In the genomic region with DNA sequence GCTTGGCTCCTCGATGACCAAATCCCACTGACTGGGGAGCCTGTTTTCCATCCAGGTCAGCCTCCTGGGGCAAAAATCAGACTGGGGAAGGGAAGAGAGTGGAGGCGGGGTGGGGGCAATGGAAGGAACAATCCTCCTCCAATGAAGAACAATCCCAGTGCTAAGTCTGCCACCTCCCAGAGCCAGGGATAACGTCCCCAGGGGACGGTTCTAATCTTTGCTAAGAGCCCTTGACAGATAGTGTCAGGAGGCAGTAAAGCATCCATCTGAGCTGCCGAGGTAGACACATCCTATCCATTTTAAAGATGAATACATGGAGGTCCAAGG, we compare ENCODE assay signal across 17 cellular contexts.
"Had no signal": no experiment of that assay in that cellular context is flagged by ENCODE, and none has a peak within 500 bp of the region (broad histone marks: within the 10 kb centered on the region; RNA-seq: fewer than 3 reads in every experiment).

No MANE protein-coding gene starts in this region.

- H3K4me3 ChIP-seq: hepatocyte, lower lobe of right lung, thyroid gland had no signal

- H3K4me1 ChIP-seq: lower lobe of right lung, thyroid gland had no signal

- H3K4me3 Mint-ChIP-seq: activated naive CD4-positive, alpha-beta T cell treated with anti-CD3 and anti-CD28 coated beads, Interleukin-2, amount 50 U/mL, for 24 hours; activated T-cell treated with anti-CD3 and anti-CD28 coated beads, Interleukin-2, amount 50 U/mL, for 72 hours; effector memory CD8-positive, alpha-beta T cell; mesothelial cell of epicardium; natural killer cell treated with Interleukin-12 subunit alpha and Interleukin-12 subunit beta and Interleukin-15 and Interleukin-18, amount 100 ng/mL, for 72 hours; stimulated activated memory B cell treated with anti-CD40 and anti-IgM and Interleukin-4, amounts not matched to agents 10 μg/mL and 1 μg/mL and 100 μg/mL, for 72 hours had no signal

- H3K4me2 ChIP-seq: hepatocyte had no signal

- H3K4me1 Mint-ChIP-seq: activated naive CD4-positive, alpha-beta T cell treated with anti-CD3 and anti-CD28 coated beads, Interleukin-2, amount 50 U/mL, for 24 hours; stimulated activated memory B cell treated with anti-CD40 and anti-IgM and Interleukin-4, amounts not matched to agents 10 μg/mL and 1 μg/mL and 100 μg/mL, for 72 hours had no signal

- H3K9me3 Mint-ChIP-seq: activated naive CD4-positive, alpha-beta T cell treated with anti-CD3 and anti-CD28 coated beads, Interleukin-2, amount 50 U/mL, for 24 hours; activated T-cell treated with anti-CD3 and anti-CD28 coated beads, Interleukin-2, amount 50 U/mL, for 72 hours; mesothelial cell of epicardium; natural killer cell treated with Interleukin-12 subunit alpha and Interleukin-12 subunit beta and Interleukin-15 and Interleukin-18, amount 100 ng/mL, for 72 hours; stimulated activated memory B cell treated with anti-CD40 and anti-IgM and Interleukin-4, amounts not matched to agents 10 μg/mL and 1 μg/mL and 100 μg/mL, for 72 hours had no signal

- H3K9me3 ChIP-seq: lower lobe of right lung, neutrophil, thyroid gland had no signal

- H3K27me3 ChIP-seq: hepatocyte, thyroid gland had no signal

- H3K27ac ChIP-seq: hepatocyte, lower lobe of right lung, neutrophil, thyroid gland, WERI-Rb-1 had no signal

- H3K79me2 ChIP-seq: hepatocyte had no signal

- H3K27ac Mint-ChIP-seq: activated naive CD4-positive, alpha-beta T cell treated with anti-CD3 and anti-CD28 coated beads, Interleukin-2, amount 50 U/mL, for 24 hours; activated T-cell treated with anti-CD3 and anti-CD28 coated beads, Interleukin-2, amount 50 U/mL, for 72 hours; effector memory CD8-positive, alpha-beta T cell; natural killer cell treated with Interleukin-12 subunit alpha and Interleukin-12 subunit beta and Interleukin-15 and Interleukin-18, amount 100 ng/mL, for 72 hours; stimulated activated memory B cell treated with anti-CD40 and anti-IgM and Interleukin-4, amounts not matched to agents 10 μg/mL and 1 μg/mL and 100 μg/mL, for 72 hours had no signal

- H3K27me3 Mint-ChIP-seq: effector memory CD8-positive, alpha-beta T cell had no signal

- ATAC-seq: activated T-cell treated with anti-CD3 and anti-CD28 coated beads, Interleukin-2, amount 50 U/mL, for 72 hours; effector memory CD8-positive, alpha-beta T cell; lower lobe of right lung; sciatic nerve; stimulated activated memory B cell treated with anti-CD40 and anti-IgM and Interleukin-4, amounts not matched to agents 10 μg/mL and 1 μg/mL and 100 μg/mL, for 72 hours had no signal

- H3K36me3 Mint-ChIP-seq: activated naive CD4-positive, alpha-beta T cell treated with anti-CD3 and anti-CD28 coated beads, Interleukin-2, amount 50 U/mL, for 24 hours; mesothelial cell of epicardium; natural killer cell treated with Interleukin-12 subunit alpha and Interleukin-12 subunit beta and Interleukin-15 and Interleukin-18, amount 100 ng/mL, for 72 hours; stimulated activated memory B cell treated with anti-CD40 and anti-IgM and Interleukin-4, amounts not matched to agents 10 μg/mL and 1 μg/mL and 100 μg/mL, for 72 hours had no signal

- H3K36me3 ChIP-seq: lower lobe of right lung, neutrophil, thyroid gland, WERI-Rb-1 had no signal

- DNase-seq: activated CD4-positive, alpha-beta T cell treated with anti-CD3 and anti-CD28 coated beads for 1 hour; activated CD4-positive, alpha-beta T cell treated with anti-CD3 and anti-CD28 coated beads, Interleukin-2, amount 50 U/mL, for 4 hours; activated gamma-delta T cell; activated T-cell treated with anti-CD3 and anti-CD28 coated beads, Interleukin-2, amount 50 U/mL, for 72 hours; effector memory CD8-positive, alpha-beta T cell; lower lobe of right lung; stimulated activated CD4-positive, alpha-beta T cell treated with anti-CD3 and anti-CD28 coated beads, Interleukin-4, amount 100 ng/mL, for 4 hours; T-helper 2 cell; WERI-Rb-1 had no signal
